25 cellular contexts compared by ENCODE assay signal in the genomic region with DNA sequence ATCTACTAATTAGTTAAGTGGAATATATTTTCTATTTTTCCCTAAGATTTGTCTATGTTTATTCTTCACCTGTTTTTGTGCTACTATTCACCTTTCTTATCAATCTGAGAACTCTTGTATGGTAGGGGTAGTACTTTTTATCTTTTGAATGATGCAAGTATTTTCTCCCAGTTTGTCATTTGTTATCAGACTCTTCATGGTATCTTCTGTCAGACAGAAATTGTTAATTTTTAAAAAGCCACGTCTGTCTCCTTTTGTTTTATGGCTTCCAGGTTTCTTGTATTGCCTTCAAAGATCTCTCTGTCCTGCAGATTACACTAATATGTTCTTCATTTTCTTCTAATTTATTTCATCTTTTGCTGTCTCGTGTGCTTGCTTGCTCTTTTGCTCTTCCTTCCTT.
"Had no signal": no experiment of that assay in that cellular context is flagged by ENCODE, and none has a peak within 500 bp of the region (broad histone marks: within the 10 kb centered on the region; RNA-seq: fewer than 3 reads in every experiment).

No MANE protein-coding gene starts in this region.

- H3K9me3 ChIP-seq: left ventricle myocardium inferior, mucosa of descending colon, pancreas, prostate gland, tibial nerve, upper lobe of left lung, vagina had no signal

- ATAC-seq: mucosa of descending colon; naive thymus-derived CD4-positive, alpha-beta T cell; natural killer cell treated with Interleukin-12 subunit alpha and Interleukin-12 subunit beta and Interleukin-15 and Interleukin-18, amount 100 ng/mL, for 72 hours; pancreas; right cardiac atrium; sciatic nerve; stimulated activated effector memory CD8-positive, alpha-beta T cell treated with anti-CD3 and anti-CD28 coated beads, Interleukin-12 subunit alpha, Interleukin-12 subunit beta, amount 100 ng/mL, for 72 hours; stimulated activated naive CD8-positive, alpha-beta T cell treated with anti-CD3 and anti-CD28 coated beads, Interleukin-15, amount 100 ng/mL, for 72 hours had no signal

- H3K9me3 Mint-ChIP-seq: naive thymus-derived CD4-positive, alpha-beta T cell; natural killer cell treated with Interleukin-12 subunit alpha and Interleukin-12 subunit beta and Interleukin-15 and Interleukin-18, amount 100 ng/mL, for 72 hours; neural crest cell; stimulated activated effector memory CD8-positive, alpha-beta T cell treated with anti-CD3 and anti-CD28 coated beads, Interleukin-12 subunit alpha, Interleukin-12 subunit beta, amount 100 ng/mL, for 72 hours; stimulated activated naive CD8-positive, alpha-beta T cell treated with anti-CD3 and anti-CD28 coated beads, Interleukin-15, amount 100 ng/mL, for 72 hours had no signal

- H3K4me1 Mint-ChIP-seq: neural crest cell; stimulated activated effector memory CD8-positive, alpha-beta T cell treated with anti-CD3 and anti-CD28 coated beads, Interleukin-12 subunit alpha, Interleukin-12 subunit beta, amount 100 ng/mL, for 72 hours; stimulated activated naive CD8-positive, alpha-beta T cell treated with anti-CD3 and anti-CD28 coated beads, Interleukin-15, amount 100 ng/mL, for 72 hours had no signal

- H3K4me3 Mint-ChIP-seq: naive thymus-derived CD4-positive, alpha-beta T cell; natural killer cell treated with Interleukin-12 subunit alpha and Interleukin-12 subunit beta and Interleukin-15 and Interleukin-18, amount 100 ng/mL, for 72 hours; neural crest cell; stimulated activated effector memory CD8-positive, alpha-beta T cell treated with anti-CD3 and anti-CD28 coated beads, Interleukin-12 subunit alpha, Interleukin-12 subunit beta, amount 100 ng/mL, for 72 hours; stimulated activated naive CD8-positive, alpha-beta T cell treated with anti-CD3 and anti-CD28 coated beads, Interleukin-15, amount 100 ng/mL, for 72 hours had no signal

- H3K27ac Mint-ChIP-seq: natural killer cell treated with Interleukin-12 subunit alpha and Interleukin-12 subunit beta and Interleukin-15 and Interleukin-18, amount 100 ng/mL, for 72 hours; stimulated activated effector memory CD8-positive, alpha-beta T cell treated with anti-CD3 and anti-CD28 coated beads, Interleukin-12 subunit alpha, Interleukin-12 subunit beta, amount 100 ng/mL, for 72 hours; stimulated activated naive CD8-positive, alpha-beta T cell treated with anti-CD3 and anti-CD28 coated beads, Interleukin-15, amount 100 ng/mL, for 72 hours had no signal

- H3K27me3 Mint-ChIP-seq: naive thymus-derived CD4-positive, alpha-beta T cell; natural killer cell treated with Interleukin-12 subunit alpha and Interleukin-12 subunit beta and Interleukin-15 and Interleukin-18, amount 100 ng/mL, for 72 hours; stimulated activated naive CD8-positive, alpha-beta T cell treated with anti-CD3 and anti-CD28 coated beads, Interleukin-15, amount 100 ng/mL, for 72 hours had no signal

- DNase-seq: islet precursor cell; left ventricle myocardium inferior; midbrain; mucosa of descending colon; naive thymus-derived CD4-positive, alpha-beta T cell; nucleus accumbens; pancreas; posterior cingulate gyrus; retina; right cardiac atrium; stimulated activated CD4-positive, alpha-beta T cell treated with anti-CD3 and anti-CD28 coated beads, Interleukin-12 subunit alpha, Interleukin-12 subunit beta, amount 100 ng/mL, for 4 hours; stimulated activated CD4-positive, alpha-beta T cell treated with anti-CD3 and anti-CD28 coated beads, Interleukin-15, amount 100 ng/mL, for 24 hours; stimulated activated CD4-positive, alpha-beta T cell treated with anti-CD3 and anti-CD28 coated beads, Interleukin-2, amount 100 ng/mL, for 24 hours; stimulated activated CD4-positive, alpha-beta T cell treated with anti-CD3 and anti-CD28 coated beads, Interleukin-4, amount 100 ng/mL, for 24 hours; stimulated activated naive CD4-positive, alpha-beta T cell treated with Interleukin-2 at 50 U/mL for 16 hours; stimulated activated naive CD8-positive, alpha-beta T cell treated with anti-CD3 and anti-CD28 coated beads, Interleukin-15, amount 100 ng/mL, for 72 hours; substantia nigra; upper lobe of left lung had no signal
